Comparison of ENCODE assay signal across 23 cellular contexts in the genomic region with DNA sequence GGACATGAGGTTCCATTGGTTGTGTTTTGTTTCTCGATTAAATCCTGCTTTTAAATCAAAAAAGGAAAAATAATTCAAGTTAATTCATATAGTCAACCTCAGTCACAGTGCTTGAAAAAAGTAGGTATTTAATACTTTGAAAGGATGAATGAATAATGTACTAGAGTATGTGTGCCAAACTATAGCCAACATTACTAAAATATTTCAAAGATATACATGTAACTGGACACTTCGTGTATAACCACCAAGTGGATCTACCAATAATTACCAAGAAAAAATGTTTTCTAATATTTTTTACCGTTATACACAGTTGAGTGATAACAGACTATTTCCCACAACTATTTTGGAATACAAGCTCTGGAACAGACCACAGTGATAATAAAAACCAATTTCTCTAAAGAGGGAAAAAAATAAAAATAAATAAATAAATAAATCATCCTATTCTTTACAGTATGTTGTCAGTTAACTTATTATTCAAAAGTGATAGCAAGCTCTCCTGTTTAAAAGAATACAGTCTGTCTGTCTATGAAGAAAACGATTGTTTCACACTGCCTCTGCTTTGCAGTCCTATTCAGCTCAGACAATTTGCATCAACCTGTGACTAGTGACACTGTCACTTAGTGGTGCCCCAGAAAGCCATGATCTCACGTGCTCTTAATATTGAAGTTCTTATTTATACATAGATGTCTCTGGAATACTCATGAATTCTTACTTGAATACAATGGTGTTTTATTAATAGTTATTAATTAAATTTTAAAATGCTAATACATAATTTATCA.
"Had no signal": no experiment of that assay in that cellular context is flagged by ENCODE, and none has a peak within 500 bp of the region (broad histone marks: within the 10 kb centered on the region; RNA-seq: fewer than 3 reads in every experiment).

No MANE protein-coding gene starts in this region.

- ATAC-seq: right cardiac atrium had no signal

- H3K9me3 Mint-ChIP-seq: activated CD4-positive, alpha-beta memory T cell treated with anti-CD3 and anti-CD28 coated beads for 36 hours; activated naive CD8-positive, alpha-beta T cell treated with anti-CD3 and anti-CD28 coated beads, Interleukin-2, amount 10 ng/mL, durations not matched to agents 7 days and 5 days; activated T-helper 1 cell treated with anti-CD3 and anti-CD28 coated beads, Interleukin-12 subunit alpha, Interleukin-12 subunit beta, Interleukin-2, Interleukin-4 antibody, amounts not matched to agents 30 ng/mL and 10 ng/mL and 1 ng/mL, durations not matched to agents 14 hours and 24 hours and 36 hours; mesothelial cell of epicardium; nephron had no signal

- H3K27me3 ChIP-seq: esophagus squamous epithelium, tibial nerve, vagina had no signal

- H3K27ac ChIP-seq: esophagus squamous epithelium, tibial nerve, vagina, WERI-Rb-1 had no signal

- H3K4me3 Mint-ChIP-seq: activated CD4-positive, alpha-beta memory T cell treated with anti-CD3 and anti-CD28 coated beads for 36 hours; activated naive CD8-positive, alpha-beta T cell treated with anti-CD3 and anti-CD28 coated beads, Interleukin-2, amount 10 ng/mL, durations not matched to agents 7 days and 5 days; activated T-helper 1 cell treated with anti-CD3 and anti-CD28 coated beads, Interleukin-12 subunit alpha, Interleukin-12 subunit beta, Interleukin-2, Interleukin-4 antibody, amounts not matched to agents 30 ng/mL and 10 ng/mL and 1 ng/mL, durations not matched to agents 14 hours and 24 hours and 36 hours; mesothelial cell of epicardium; nephron had no signal

- H3K4me1 Mint-ChIP-seq: nephron had no signal

- H3K36me3 ChIP-seq: esophagus squamous epithelium, tibial nerve, vagina, WERI-Rb-1 had no signal

- H3K27ac Mint-ChIP-seq: activated CD4-positive, alpha-beta memory T cell treated with anti-CD3 and anti-CD28 coated beads for 36 hours; activated naive CD8-positive, alpha-beta T cell treated with anti-CD3 and anti-CD28 coated beads, Interleukin-2, amount 10 ng/mL, durations not matched to agents 7 days and 5 days; activated T-helper 1 cell treated with anti-CD3 and anti-CD28 coated beads, Interleukin-12 subunit alpha, Interleukin-12 subunit beta, Interleukin-2, Interleukin-4 antibody, amounts not matched to agents 30 ng/mL and 10 ng/mL and 1 ng/mL, durations not matched to agents 14 hours and 24 hours and 36 hours; mesothelial cell of epicardium; nephron; progenitor cell of endocrine pancreas had no signal

- H3K9me3 ChIP-seq: esophagus squamous epithelium, tibial nerve, vagina had no signal

- H3K27me3 Mint-ChIP-seq: activated CD4-positive, alpha-beta memory T cell treated with anti-CD3 and anti-CD28 coated beads for 36 hours; activated naive CD8-positive, alpha-beta T cell treated with anti-CD3 and anti-CD28 coated beads, Interleukin-2, amount 10 ng/mL, durations not matched to agents 7 days and 5 days; progenitor cell of endocrine pancreas had no signal

- H3K36me3 Mint-ChIP-seq: activated CD4-positive, alpha-beta memory T cell treated with anti-CD3 and anti-CD28 coated beads for 36 hours; mesothelial cell of epicardium had no signal

- DNase-seq: activated CD4-positive, alpha-beta memory T cell treated with anti-CD3 and anti-CD28 coated beads for 36 hours; activated naive CD4-positive, alpha-beta T cell; activated naive CD8-positive, alpha-beta T cell treated with anti-CD3 and anti-CD28 coated beads, Interleukin-2, amount 10 ng/mL, durations not matched to agents 7 days and 5 days; activated T-cell treated with anti-CD3 and anti-CD28 coated beads for 4 hours; dermis blood vessel endothelial cell; effector memory CD4-positive, alpha-beta T cell; esophagus squamous epithelium; foreskin fibroblast; glutamatergic neuron; hippocampal formation; right cardiac atrium; stimulated activated CD4-positive, alpha-beta T cell treated with anti-CD3 and anti-CD28 coated beads, Interleukin-2, amount 100 ng/mL, for 24 hours; stimulated activated naive CD8-positive, alpha-beta T cell treated with anti-CD3 and anti-CD28 coated beads, Interleukin-15, Interleukin-2, amounts not matched to agents 100 U/mL and 50 U/mL, for 24 hours; SW 1271; WERI-Rb-1 had no signal

- FAIRE-seq: keratinocyte had no signal

- H3K4me3 ChIP-seq: esophagus squamous epithelium, lung, tibial nerve, vagina had no signal
